8 cellular contexts compared by ENCODE assay signal in the genomic region with DNA sequence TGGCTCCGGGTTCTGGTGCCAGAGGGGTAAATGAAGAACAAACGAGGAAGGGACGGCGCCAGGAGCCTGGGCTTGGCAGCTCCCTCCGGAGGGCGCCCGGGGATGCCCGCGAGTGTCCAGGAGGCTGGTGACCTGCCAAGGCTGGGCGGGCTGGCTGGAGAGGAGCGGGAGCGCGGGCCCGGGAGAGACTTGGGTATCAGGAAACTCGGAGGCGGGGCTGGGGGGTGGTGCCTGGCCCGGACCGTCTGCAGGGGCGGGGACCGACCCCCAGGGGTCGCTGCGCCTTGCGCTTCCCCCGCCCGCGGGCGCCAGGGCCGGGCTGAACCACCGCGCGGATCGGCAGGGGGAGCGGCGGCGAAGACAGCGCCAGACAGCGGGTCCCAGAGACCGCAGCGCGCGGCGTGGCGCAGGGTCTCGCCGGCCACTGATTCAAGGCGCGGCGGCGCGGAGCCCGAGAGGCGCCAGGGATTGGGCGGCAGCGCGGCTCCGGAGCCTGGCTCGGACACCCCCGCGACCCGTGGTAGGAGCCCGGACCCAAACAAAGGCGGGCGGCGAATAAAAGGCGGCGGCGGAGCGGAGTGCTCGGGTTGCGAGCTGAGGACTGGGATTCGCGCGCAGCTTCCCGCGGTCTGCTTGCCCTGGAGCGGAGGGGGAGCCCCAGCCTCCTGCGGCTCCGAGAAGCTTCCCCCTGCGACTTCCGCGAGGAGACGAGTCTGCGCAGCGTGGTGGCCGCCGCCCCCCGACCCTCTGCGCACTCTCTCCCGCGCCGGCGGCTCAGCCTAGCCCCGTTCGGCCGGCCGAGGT. TPM values are rescaled to one million over a fixed set of nuclear protein-coding genes. Genes with fewer than 3 reads are reported as not detected.
A peak's percentile ranks its signal among the peaks of the same experiment; 100 is the strongest.
DNase-seq lines count a peak whose midpoint lies in the region; ATAC-seq and TF ChIP-seq lines count a peak whose summit lies in the region.

Gene DISP3, plus strand, starts transcription at position 585 of the 804 bp plus-strand sequence. CDS start 21,838 bp downstream, outside the sequence.

- peaks cover 49% of the 10 kb centered on the region for H3K27me3 Mint-ChIP-seq in activated CD8-positive, alpha-beta memory T cell treated with anti-CD3 and anti-CD28 coated beads, Interleukin-2, amount 10 ng/mL, durations not matched to agents 7 days and 5 days
- peaks cover 44% of the 10 kb centered on the region for H3K27me3 Mint-ChIP-seq in endodermal cell (ENCODE audit: insufficient read depth)

- peak; percentile 27 for TF ChIP-seq CTCF in AG10803 (conservative IDR thresholded peaks at IDR 0.05; ENCODE audit: low read length)
- peak; percentile 92 for TF ChIP-seq CTCF in endodermal cell (conservative IDR thresholded peaks at IDR 0.05)

- H3K9ac ChIP-seq in endodermal cell (ENCODE audit: extremely low read depth, low read length, poor library complexity, severe bottlenecking): peak within 1 kb of the TSS; percentile 88

- DNase-seq in AG10803 (ENCODE audit: low read depth) (peak; percentile 21), NCI-H774 (lab: John Stamatoyannopoulos, UW) (peak; percentile 57), endodermal cell (peak; percentile 94)
- DNase-seq in activated CD8-positive, alpha-beta memory T cell treated with anti-CD3 and anti-CD28 coated beads, Interleukin-2, amount 10 ng/mL, durations not matched to agents 7 days and 5 days: peak; percentile 74
- peak; percentile 85 for DNase-seq in stimulated activated CD8-positive, alpha-beta memory T cell treated with anti-CD3 and anti-CD28 coated beads, Interleukin-4, amount 100 ng/mL, for 48 hours

- peak within 1 kb of the TSS; percentile 51 for H3K4me3 Mint-ChIP-seq in activated CD8-positive, alpha-beta memory T cell treated with anti-CD3 and anti-CD28 coated beads, Interleukin-2, amount 10 ng/mL, durations not matched to agents 7 days and 5 days
- peak within 1 kb of the TSS; percentile 68 for H3K4me3 Mint-ChIP-seq in endodermal cell

- peak within 1 kb of the TSS; percentile 99 for H3K27ac ChIP-seq in endodermal cell (ENCODE audit: low read depth, low read length)

- CTCF ChIA-PET in activated CD8-positive, alpha-beta memory T cell treated with anti-CD3 and anti-CD28 coated beads, Interleukin-2, amount 10 ng/mL, durations not matched to agents 7 days and 5 days (lab: Charles Lee): interaction anchor here (0.8 to 1.8 kb wide), 6 partner anchors 14 to 241 kb away, joined by 3 to 6 read pairs (median 4); no protein-coding TSS in a partner anchor

- no peaks in the 10 kb centered on the region for H3K4me1 ChIP-seq in endodermal cell (ENCODE audit: control insufficient read depth, insufficient read depth, low read length)
- peaks cover 5% of the 10 kb centered on the region for H3K4me1 ChIP-seq in mononuclear cell (ENCODE audit: insufficient read depth, low read length)

- no peak within 1 kb of the TSS for H3K27ac Mint-ChIP-seq in activated CD8-positive, alpha-beta memory T cell treated with anti-CD3 and anti-CD28 coated beads, Interleukin-2, amount 10 ng/mL, durations not matched to agents 7 days and 5 days
- H3K27ac Mint-ChIP-seq in endodermal cell: no peak within 1 kb of the TSS

- H3K9me3 ChIP-seq in endodermal cell (ENCODE audit: control insufficient read depth, low read length) (no peaks in the 10 kb centered on the region), mononuclear cell (ENCODE audit: low read depth, low read length) (no peaks in the 10 kb centered on the region)

- WGBS in endodermal cell (ENCODE audit: insufficient coverage in 1 of 2, insufficient read length in 1 of 2), 2 experiments: 1 to 4% methylated on average over 23 to 96 of the region's 96 CpGs

- H3K4me1 Mint-ChIP-seq in activated CD8-positive, alpha-beta memory T cell treated with anti-CD3 and anti-CD28 coated beads, Interleukin-2, amount 10 ng/mL, durations not matched to agents 7 days and 5 days: peaks cover 4% of the 10 kb centered on the region
- peaks cover 7% of the 10 kb centered on the region for H3K4me1 Mint-ChIP-seq in endodermal cell

- H3K27me3 ChIP-seq in endodermal cell (ENCODE audit: control insufficient read depth, insufficient read depth, low read length, poor library complexity, severe bottlenecking) (peaks cover 58% of the 10 kb centered on the region), mononuclear cell (ENCODE audit: insufficient read depth, low read length) (peaks cover 30% of the 10 kb centered on the region)

- peaks cover 1% of the 10 kb centered on the region for H3K36me3 Mint-ChIP-seq in activated CD8-positive, alpha-beta memory T cell treated with anti-CD3 and anti-CD28 coated beads, Interleukin-2, amount 10 ng/mL, durations not matched to agents 7 days and 5 days
- no peaks in the 10 kb centered on the region for H3K36me3 Mint-ChIP-seq in endodermal cell (ENCODE audit: low read depth)

- H3K4me3 ChIP-seq in AG10803 (ENCODE audit: low read length) (peak within 1 kb of the TSS; percentile 54), endodermal cell (ENCODE audit: low read length) (peak within 1 kb of the TSS; percentile 82), mononuclear cell (ENCODE audit: low read length) (peak within 1 kb of the TSS; percentile 31)

- no peaks in the 10 kb centered on the region for H3K9me3 Mint-ChIP-seq in activated CD8-positive, alpha-beta memory T cell treated with anti-CD3 and anti-CD28 coated beads, Interleukin-2, amount 10 ng/mL, durations not matched to agents 7 days and 5 days (ENCODE audit: low read depth)
- H3K9me3 Mint-ChIP-seq in endodermal cell: no peaks in the 10 kb centered on the region

- peak; percentile 80 for ATAC-seq in GM19023 (IDR thresholded peaks at IDR 0.05; ENCODE audit: unreplicated experiment)
- ATAC-seq in HG03521 (IDR thresholded peaks at IDR 0.05; ENCODE audit: unreplicated experiment): peak; percentile 74
- ATAC-seq in activated CD8-positive, alpha-beta memory T cell treated with anti-CD3 and anti-CD28 coated beads, Interleukin-2, amount 10 ng/mL, durations not matched to agents 7 days and 5 days: peak; percentile 85

- no peaks in the 10 kb centered on the region for H3K36me3 ChIP-seq in endodermal cell (ENCODE audit: control insufficient read depth, insufficient read depth, low read length)

RNA-seq across cellular contexts. Expression of gene DISP3, which starts in this region (rescaled TPM):
- under 1 TPM; 0.35 to 0.54 TPM for total RNA-seq in activated CD8-positive, alpha-beta memory T cell treated with anti-CD3 and anti-CD28 coated beads, Interleukin-2, amount 10 ng/mL, durations not matched to agents 7 days and 5 days
- total RNA-seq in endodermal cell (10 to 100 TPM in 1 of 2 donors, 1 to 10 TPM in 1; 9.6 to 11.6 TPM), mononuclear cell (0.21 TPM)
- 31.3 TPM for polyA plus RNA-seq in endodermal cell (2013, experiment 1 of 2)
- 26.0 TPM for polyA plus RNA-seq in endodermal cell (2013, experiment 2 of 2)

Comparison
In these comparisons a context has a peak if more than half of its experiments do, and no peak if none do; other contexts are left out.
1. Peak in every context shown above with its lines: DNase-seq, ATAC-seq, H3K4me3 ChIP-seq and H3K27ac ChIP-seq.
2. Peak in DNase-seq and ATAC-seq in activated CD8-positive, alpha-beta memory T cell treated with anti-CD3 and anti-CD28 coated beads, Interleukin-2, amount 10 ng/mL, durations not matched to agents 7 days and 5 days; RNA of the gene not detected or under 1 TPM.
3. DNase-seq: peak in every context shown above with its lines; median percentile 94 in endodermal cell; 85 in stimulated activated CD8-positive, alpha-beta memory T cell treated with anti-CD3 and anti-CD28 coated beads, Interleukin-4, amount 100 ng/mL, for 48 hours; 74 in activated CD8-positive, alpha-beta memory T cell treated with anti-CD3 and anti-CD28 coated beads, Interleukin-2, amount 10 ng/mL, durations not matched to agents 7 days and 5 days; 57 in NCI-H774; 21 in AG10803.
4. H3K4me3 ChIP-seq: peak in every context shown above with its lines; median percentile 82 in endodermal cell; 54 in AG10803; 31 in mononuclear cell.